Comparison of ENCODE assay signal across 23 cellular contexts in the genomic region with DNA sequence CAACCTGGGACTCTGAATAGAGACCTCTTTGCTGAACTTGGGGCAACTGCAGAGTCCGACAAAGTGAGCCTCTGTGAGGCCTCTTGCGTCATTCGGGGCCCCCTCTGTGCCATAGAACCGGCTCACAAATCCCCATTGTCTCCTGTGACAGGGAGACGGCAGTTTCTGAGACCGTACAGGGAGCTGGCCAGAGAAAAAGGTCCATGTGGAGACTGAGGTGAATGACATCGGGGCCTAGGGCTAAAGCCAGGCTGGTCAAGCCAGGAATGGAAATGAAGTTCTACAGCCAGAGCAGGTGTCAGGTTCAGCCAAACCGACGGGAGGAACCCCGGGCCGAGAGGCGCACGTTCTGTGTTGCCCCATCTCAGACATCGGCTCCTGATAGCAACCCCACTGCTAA. TPM values are rescaled to one million over a fixed set of nuclear protein-coding genes. Genes with fewer than 3 reads are reported as not detected.
"Had no signal": no experiment of that assay in that cellular context is flagged by ENCODE, and none has a peak within 500 bp of the region (broad histone marks: within the 10 kb centered on the region; RNA-seq: fewer than 3 reads in every experiment).

No MANE protein-coding gene starts in this region.

- H3K9me3 ChIP-seq: body of pancreas, prostate gland, thoracic aorta, upper lobe of right lung had no signal

- DNase-seq: activated B cell treated with CpG ODN at 0.5 μM for 24 hours; activated CD4-positive, alpha-beta T cell treated with anti-CD3 and anti-CD28 coated beads, Interleukin-2, amount 10 ng/mL, durations not matched to agents 24 days and 14 days; activated CD8-positive, alpha-beta memory T cell treated with anti-CD3 and anti-CD28 coated beads, Interleukin-2, amount 50 U/mL, for 48 hours; activated gamma-delta T cell; activated T-cell treated with anti-CD3 and anti-CD28 coated beads, Interleukin-2, amount 50 U/mL, for 72 hours; amniotic stem cell; body of pancreas; central memory CD4-positive, alpha-beta T cell; effector memory CD4-positive, alpha-beta T cell; foreskin melanocyte; heart right ventricle; islet precursor cell; naive thymus-derived CD8-positive, alpha-beta T cell; T-helper 17 cell; upper lobe of right lung had no signal

- H3K4me1 ChIP-seq: heart right ventricle, prostate gland, upper lobe of right lung had no signal

- H3K4me3 Mint-ChIP-seq: activated B cell treated with CpG ODN at 0.5 μM for 24 hours; activated CD4-positive, alpha-beta T cell treated with anti-CD3 and anti-CD28 coated beads, Interleukin-2, amount 10 ng/mL, durations not matched to agents 24 days and 14 days; activated T-cell treated with anti-CD3 and anti-CD28 coated beads, Interleukin-2, amount 50 U/mL, for 72 hours; naive thymus-derived CD8-positive, alpha-beta T cell; stimulated activated naive CD8-positive, alpha-beta T cell treated with anti-CD3 and anti-CD28 coated beads, Interleukin-15, Interleukin-2, amounts not matched to agents 100 ng/mL and 50 ng/mL, for 24 hours; T-helper 17 cell had no signal

- H3K9me3 Mint-ChIP-seq: activated B cell treated with CpG ODN at 0.5 μM for 24 hours; activated CD4-positive, alpha-beta T cell treated with anti-CD3 and anti-CD28 coated beads, Interleukin-2, amount 10 ng/mL, durations not matched to agents 24 days and 14 days; stimulated activated naive CD8-positive, alpha-beta T cell treated with anti-CD3 and anti-CD28 coated beads, Interleukin-15, Interleukin-2, amounts not matched to agents 100 ng/mL and 50 ng/mL, for 24 hours had no signal

- H3K4me1 Mint-ChIP-seq: activated B cell treated with CpG ODN at 0.5 μM for 24 hours; activated CD4-positive, alpha-beta T cell treated with anti-CD3 and anti-CD28 coated beads, Interleukin-2, amount 10 ng/mL, durations not matched to agents 24 days and 14 days; naive thymus-derived CD8-positive, alpha-beta T cell; T-helper 17 cell had no signal

- ATAC-seq: activated naive CD4-positive, alpha-beta T cell treated with anti-CD3 and anti-CD28 coated beads, Interleukin-2, amount 50 U/mL, for 72 hours; activated T-cell treated with anti-CD3 and anti-CD28 coated beads, Interleukin-2, amount 50 U/mL, for 72 hours; body of pancreas; heart right ventricle; left lobe of liver; naive thymus-derived CD8-positive, alpha-beta T cell; sciatic nerve; T-helper 17 cell; upper lobe of right lung had no signal

- H3K36me3 ChIP-seq: heart right ventricle, prostate gland, thoracic aorta, upper lobe of right lung had no signal

- H3K27me3 ChIP-seq: body of pancreas, upper lobe of right lung had no signal

- H3K27ac ChIP-seq: body of pancreas, coronary artery, heart right ventricle, prostate gland, thoracic aorta, upper lobe of right lung had no signal

- H3K4me3 ChIP-seq: body of pancreas, coronary artery, heart right ventricle, prostate gland, thoracic aorta, upper lobe of right lung had no signal

- H3K27ac Mint-ChIP-seq: activated B cell treated with CpG ODN at 0.5 μM for 24 hours; activated CD4-positive, alpha-beta T cell treated with anti-CD3 and anti-CD28 coated beads, Interleukin-2, amount 10 ng/mL, durations not matched to agents 24 days and 14 days; activated naive CD4-positive, alpha-beta T cell treated with anti-CD3 and anti-CD28 coated beads, Interleukin-2, amount 50 U/mL, for 72 hours; activated T-cell treated with anti-CD3 and anti-CD28 coated beads, Interleukin-2, amount 50 U/mL, for 72 hours; naive thymus-derived CD8-positive, alpha-beta T cell; stimulated activated naive CD8-positive, alpha-beta T cell treated with anti-CD3 and anti-CD28 coated beads, Interleukin-15, Interleukin-2, amounts not matched to agents 100 ng/mL and 50 ng/mL, for 24 hours; T-helper 17 cell had no signal

- H3K36me3 Mint-ChIP-seq: activated naive CD4-positive, alpha-beta T cell treated with anti-CD3 and anti-CD28 coated beads, Interleukin-2, amount 50 U/mL, for 72 hours had no signal

RNA-seq across cellular contexts. Expression of gene TRIM67, which starts 37.1 kb away (rescaled TPM):
- total RNA-seq: activated B cell treated with CpG ODN at 0.5 μM for 24 hours; activated CD4-positive, alpha-beta T cell treated with anti-CD3 and anti-CD28 coated beads, Interleukin-2, amount 10 ng/mL, durations not matched to agents 24 days and 14 days; lung microvascular endothelial cell; naive thymus-derived CD8-positive, alpha-beta T cell; T-helper 17 cell; thoracic aorta; upper lobe of right lung had no signal
- polyA plus RNA-seq: heart right ventricle; naive thymus-derived CD8-positive, alpha-beta T cell had no signal
